ENCODE assay signal across 22 cellular contexts in the genomic region with DNA sequence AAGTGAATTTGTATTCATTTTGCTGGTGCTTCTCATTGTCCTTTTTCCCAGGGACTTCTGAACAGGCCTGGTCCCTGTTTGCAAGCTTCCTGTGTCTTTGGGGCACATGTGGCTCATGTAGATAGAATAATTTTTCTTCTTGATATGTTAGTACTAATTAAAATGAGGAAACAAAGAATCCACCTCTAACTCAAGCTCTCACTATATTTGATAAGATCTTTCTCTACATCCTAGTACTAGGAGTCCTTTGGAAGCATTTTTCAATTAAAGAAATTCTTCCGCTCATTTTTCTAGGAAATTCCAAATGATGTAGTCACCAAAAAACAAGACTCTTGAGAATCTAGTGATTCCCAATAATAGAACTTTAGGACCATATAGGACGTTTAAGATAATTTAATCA.
"Had no signal": no experiment of that assay in that cellular context is flagged by ENCODE, and none has a peak within 500 bp of the region (broad histone marks: within the 10 kb centered on the region; RNA-seq: fewer than 3 reads in every experiment).

No MANE protein-coding gene starts in this region.

- FAIRE-seq: keratinocyte had no signal

- H3K4me3 ChIP-seq: gastrocnemius medialis, lung, neural progenitor cell, prostate gland, right atrium auricular region, smooth muscle cell, stomach, thyroid gland had no signal

- H3K4me2 ChIP-seq: neural progenitor cell, smooth muscle cell had no signal

- H2AFZ ChIP-seq: neural progenitor cell had no signal

- H3K4me1 Mint-ChIP-seq: naive thymus-derived CD4-positive, alpha-beta T cell; nephron; neural progenitor cell; stimulated activated effector memory CD8-positive, alpha-beta T cell treated with anti-CD3 and anti-CD28 coated beads, Interleukin-12 subunit alpha, Interleukin-12 subunit beta, amount 100 ng/mL, for 72 hours had no signal

- H3K27ac ChIP-seq: gastrocnemius medialis, neural progenitor cell, prostate gland, right atrium auricular region, stomach had no signal

- H3K36me3 Mint-ChIP-seq: naive thymus-derived CD4-positive, alpha-beta T cell; neural progenitor cell; stimulated activated effector memory CD8-positive, alpha-beta T cell treated with anti-CD3 and anti-CD28 coated beads, Interleukin-12 subunit alpha, Interleukin-12 subunit beta, amount 100 ng/mL, for 72 hours had no signal

- H3K9me3 ChIP-seq: gastrocnemius medialis, prostate gland, right atrium auricular region, stomach, thyroid gland had no signal

- H3K27me3 ChIP-seq: gastrocnemius medialis, neural progenitor cell, right atrium auricular region, stomach, thyroid gland had no signal

- H3K36me3 ChIP-seq: gastrocnemius medialis, neural progenitor cell, prostate gland, right atrium auricular region, stomach, thyroid gland had no signal

- H3K9ac ChIP-seq: neural progenitor cell had no signal

- H3K4me1 ChIP-seq: neural progenitor cell, prostate gland, stomach, thyroid gland had no signal

- H3K9me3 Mint-ChIP-seq: naive thymus-derived CD4-positive, alpha-beta T cell; nephron; neural progenitor cell; stimulated activated effector memory CD8-positive, alpha-beta T cell treated with anti-CD3 and anti-CD28 coated beads, Interleukin-12 subunit alpha, Interleukin-12 subunit beta, amount 100 ng/mL, for 72 hours had no signal

- H3K27ac Mint-ChIP-seq: naive thymus-derived CD4-positive, alpha-beta T cell; nephron; neural progenitor cell; stimulated activated effector memory CD8-positive, alpha-beta T cell treated with anti-CD3 and anti-CD28 coated beads, Interleukin-12 subunit alpha, Interleukin-12 subunit beta, amount 100 ng/mL, for 72 hours had no signal

- DNase-seq: cortex of kidney; effector CD8-positive, alpha-beta T cell; gastrocnemius medialis; head of caudate nucleus; mesenchymal stem cell; midbrain; naive thymus-derived CD4-positive, alpha-beta T cell; stimulated activated CD4-positive, alpha-beta T cell treated with anti-CD3 and anti-CD28 coated beads, Interleukin-12 subunit alpha, Interleukin-12 subunit beta, amount 100 ng/mL, for 4 hours; stimulated activated CD4-positive, alpha-beta T cell treated with anti-CD3 and anti-CD28 coated beads, Interleukin-2, amount 100 ng/mL, for 24 hours; stimulated activated CD4-positive, alpha-beta T cell treated with anti-CD3 and anti-CD28 coated beads, Interleukin-4, amount 100 ng/mL, for 24 hours; stimulated activated naive CD4-positive, alpha-beta T cell treated with Interleukin-2 at 50 U/mL for 16 hours; stomach; thyroid gland had no signal

- H3K4me3 Mint-ChIP-seq: naive thymus-derived CD4-positive, alpha-beta T cell; nephron; neural progenitor cell; stimulated activated effector memory CD8-positive, alpha-beta T cell treated with anti-CD3 and anti-CD28 coated beads, Interleukin-12 subunit alpha, Interleukin-12 subunit beta, amount 100 ng/mL, for 72 hours had no signal

- ATAC-seq: gastrocnemius medialis; naive thymus-derived CD4-positive, alpha-beta T cell; sciatic nerve; stimulated activated effector memory CD8-positive, alpha-beta T cell treated with anti-CD3 and anti-CD28 coated beads, Interleukin-12 subunit alpha, Interleukin-12 subunit beta, amount 100 ng/mL, for 72 hours had no signal
